In genomic region chr1:109642610-109643009, GRCh38 we compare ENCODE assay signal across 22 cellular contexts. TPM values are rescaled to one million over a fixed set of nuclear protein-coding genes. Genes with fewer than 3 reads are reported as not detected.
A peak's percentile ranks its signal among the peaks of the same experiment; 100 is the strongest.
DNase-seq lines count a peak whose midpoint lies in the region; ATAC-seq lines count a peak whose summit lies in the region.
"Had no signal": no experiment of that assay in that cellular context is flagged by ENCODE, and none has a peak within 500 bp of the region (broad histone marks: within the 10 kb centered on the region; RNA-seq: fewer than 3 reads in every experiment).

No MANE protein-coding gene starts in this region.

- H2BK120ac ChIP-seq in neuronal stem cell (ENCODE audit: low read depth, low read length) = no peak overlapping the region

- no peak for DNase-seq in activated T-cell treated with anti-CD3 and anti-CD28 coated beads, Interleukin-2, amount 50 U/mL, for 24 hours
- no peak for DNase-seq in activated T-cell treated with anti-CD3 and anti-CD28 coated beads, Interleukin-2, amount 50 U/mL, for 48 hours
- DNase-seq in T-helper 17 cell = no peak
- DNase-seq in memory B cell (ENCODE audit: low spot score in 2 of 2) = no peak
- no peak for DNase-seq in neuronal stem cell (ENCODE audit: low spot score)
- DNase-seq in nucleus accumbens (lab: John Stamatoyannopoulos, UW) = no peak
- DNase-seq: 8988T, amniotic stem cell, NCI-H2171 treated with DMSO at 0.1 percent for 48 hours had no signal

- H4K8ac ChIP-seq in neuronal stem cell (ENCODE audit: low read depth, low read length) = no peak overlapping the region

- H2AFZ ChIP-seq in neuronal stem cell (ENCODE audit: low read length) = no peak overlapping the region

- H3K4me1 ChIP-seq in neuronal stem cell (ENCODE audit: control insufficient read depth in 2 of 2, insufficient read depth in 1 of 2, low read depth in 1 of 2, low read length in 2 of 2) = peaks cover 3 to 5% of the 10 kb centered on the region in 2 donors

- no peak overlapping the region for H3K14ac ChIP-seq in neuronal stem cell (ENCODE audit: low read length)

- H3K18ac ChIP-seq in neuronal stem cell (ENCODE audit: low read length) = no peak overlapping the region

- H3K4me3 ChIP-seq in neuronal stem cell (ENCODE audit: low read length in 2 of 2) = no peak overlapping the region
- H3K4me3 ChIP-seq: heart left ventricle, pancreas, Peyer's patch, smooth muscle cell, stomach, thyroid gland had no signal

- no peaks in the 10 kb centered on the region for H3K36me3 Mint-ChIP-seq in activated T-cell treated with anti-CD3 and anti-CD28 coated beads, Interleukin-2, amount 50 U/mL, for 24 hours (ENCODE audit: low read depth)
- H3K36me3 Mint-ChIP-seq in T-helper 17 cell (ENCODE audit: low read depth) (no peaks in the 10 kb centered on the region), memory B cell (no peaks in the 10 kb centered on the region)
- H3K36me3 Mint-ChIP-seq: activated CD8-positive, alpha-beta memory T cell treated with anti-CD3 and anti-CD28 coated beads, Interleukin-2, amount 10 ng/mL, durations not matched to agents 7 days and 5 days; CD8-positive, alpha-beta T cell; IgD-negative memory B cell had no signal

- no peak overlapping the region for H2AK5ac ChIP-seq in neuronal stem cell (ENCODE audit: low read depth, low read length)

- H3K23ac ChIP-seq in neuronal stem cell (ENCODE audit: low read depth, low read length, poor library complexity) = no peak overlapping the region

- no peak overlapping the region for H2BK5ac ChIP-seq in neuronal stem cell (ENCODE audit: low read length)

- no peaks in the 10 kb centered on the region for H3K36me3 ChIP-seq in neuronal stem cell (replicated peaks in 1 of 2; ENCODE audit: control insufficient read depth in 2 of 2, insufficient read depth in 2 of 2, low read length in 2 of 2)
- H3K36me3 ChIP-seq: heart left ventricle, pancreas, Peyer's patch, stomach, thyroid gland had no signal

- H2BK12ac ChIP-seq in neuronal stem cell (ENCODE audit: low read length) = no peak overlapping the region

- H3K9me3 ChIP-seq in T-helper 17 cell (ENCODE audit: control insufficient read depth, low read length, poor library complexity, severe bottlenecking) = no peaks in the 10 kb centered on the region
- H3K9me3 ChIP-seq in neuronal stem cell (replicated peaks in 1 of 2; ENCODE audit: control insufficient read depth in 2 of 2, insufficient read depth in 1 of 2, low read depth in 1 of 2, low read length in 2 of 2) = peaks cover 0 to 10% of the 10 kb centered on the region in 2 donors
- H3K9me3 ChIP-seq: pancreas, Peyer's patch, stomach, thyroid gland had no signal

- H3K27me3 Mint-ChIP-seq in activated T-cell treated with anti-CD3 and anti-CD28 coated beads, Interleukin-2, amount 50 U/mL, for 24 hours = no peaks in the 10 kb centered on the region
- peaks cover 5% of the 10 kb centered on the region for H3K27me3 Mint-ChIP-seq in T-helper 17 cell
- H3K27me3 Mint-ChIP-seq in memory B cell = peaks cover 3% of the 10 kb centered on the region
- H3K27me3 Mint-ChIP-seq: IgD-negative memory B cell had no signal

- no peak overlapping the region for H2BK15ac ChIP-seq in neuronal stem cell (ENCODE audit: low read length)

- ATAC-seq in T-helper 17 cell (no peak), memory B cell (ENCODE audit: low read depth) (no peak)

- H3K27me3 ChIP-seq in neuronal stem cell (ENCODE audit: control insufficient read depth in 3 of 3, insufficient read depth in 3 of 3, low read depth in 1 of 3, low read length in 3 of 3) = peaks cover 0 to 9% (median 3%) of the 10 kb centered on the region in 3 experiments
- H3K27me3 ChIP-seq: heart left ventricle, pancreas, Peyer's patch, stomach, thyroid gland had no signal

- H3K9me3 Mint-ChIP-seq in activated T-cell treated with anti-CD3 and anti-CD28 coated beads, Interleukin-2, amount 50 U/mL, for 24 hours = no peaks in the 10 kb centered on the region
- no peaks in the 10 kb centered on the region for H3K9me3 Mint-ChIP-seq in memory B cell
- H3K9me3 Mint-ChIP-seq: CD8-positive, alpha-beta T cell; IgD-negative memory B cell had no signal

- no peak overlapping the region for H3K4me3 Mint-ChIP-seq in activated T-cell treated with anti-CD3 and anti-CD28 coated beads, Interleukin-2, amount 50 U/mL, for 24 hours
- H3K4me3 Mint-ChIP-seq in T-helper 17 cell = no peak overlapping the region
- no peak overlapping the region for H3K4me3 Mint-ChIP-seq in memory B cell
- H3K4me3 Mint-ChIP-seq: activated CD8-positive, alpha-beta memory T cell treated with anti-CD3 and anti-CD28 coated beads, Interleukin-2, amount 10 ng/mL, durations not matched to agents 7 days and 5 days; CD8-positive, alpha-beta T cell; nephron progenitor cell had no signal

- no peak overlapping the region for H4K91ac ChIP-seq in neuronal stem cell (ENCODE audit: low read depth, low read length, poor library complexity)

- no peak overlapping the region for H3K4ac ChIP-seq in neuronal stem cell (ENCODE audit: low read length)

- H3K27ac ChIP-seq in neuronal stem cell (replicated peaks; ENCODE audit: low read length) = no peak overlapping the region
- H3K27ac ChIP-seq: pancreas, Peyer's patch, stomach, thyroid gland, VCaP had no signal

- H3K79me1 ChIP-seq in neuronal stem cell (ENCODE audit: low read depth, low read length) = no peaks in the 10 kb centered on the region

- no peak overlapping the region for H3K9ac ChIP-seq in neuronal stem cell (ENCODE audit: low read depth, low read length, poor library complexity)

- no CpG with 5 or more reads among the region's 2 CpGs for WGBS in neuronal stem cell (ENCODE audit: extremely low coverage in 2 of 2, insufficient read length in 2 of 2, insufficient replicate concordance in 1 of 2), 2 donors

- no peak overlapping the region for H3K4me2 ChIP-seq in neuronal stem cell (ENCODE audit: insufficient read depth, low read length, poor library complexity, severe bottlenecking)
- H3K4me2 ChIP-seq: smooth muscle cell had no signal

- peak overlapping the region; percentile 7 for H3K27ac Mint-ChIP-seq in activated T-cell treated with anti-CD3 and anti-CD28 coated beads, Interleukin-2, amount 50 U/mL, for 24 hours
- peak overlapping the region; percentile 37 for H3K27ac Mint-ChIP-seq in T-helper 17 cell
- peak overlapping the region; percentile 5 for H3K27ac Mint-ChIP-seq in memory B cell
- H3K27ac Mint-ChIP-seq: activated CD8-positive, alpha-beta memory T cell treated with anti-CD3 and anti-CD28 coated beads, Interleukin-2, amount 10 ng/mL, durations not matched to agents 7 days and 5 days; CD8-positive, alpha-beta T cell; nephron progenitor cell had no signal

- H3K4me1 Mint-ChIP-seq in activated T-cell treated with anti-CD3 and anti-CD28 coated beads, Interleukin-2, amount 50 U/mL, for 24 hours (ENCODE audit: low read depth) = peaks cover 17% of the 10 kb centered on the region
- peaks cover 16% of the 10 kb centered on the region for H3K4me1 Mint-ChIP-seq in T-helper 17 cell
- peaks cover 7% of the 10 kb centered on the region for H3K4me1 Mint-ChIP-seq in memory B cell

RNA-seq across cellular contexts. Expression of gene GSTM4, which starts 13.3 kb away (rescaled TPM):
- total RNA-seq in T-helper 17 cell = 10 to 100 TPM; 17.0 to 18.0 TPM
- 18.1 TPM for polyA plus RNA-seq in neuronal stem cell (2013, experiment 1 of 2)
- 18.1 TPM for polyA plus RNA-seq in neuronal stem cell (2013, experiment 2 of 2)

RNA-seq across cellular contexts. Expression of gene AMPD2, which starts 23.0 kb away (rescaled TPM):
- total RNA-seq in T-helper 17 cell = 100 to 1,000 TPM; 471 to 552 TPM
- 36.2 TPM for polyA plus RNA-seq in neuronal stem cell (2013, experiment 1 of 2)
- 34.6 TPM for polyA plus RNA-seq in neuronal stem cell (2013, experiment 2 of 2)

RNA-seq across cellular contexts. Expression of gene GNAT2, which starts 23.2 kb away (rescaled TPM):
- not detected for total RNA-seq in T-helper 17 cell
- not detected for polyA plus RNA-seq in neuronal stem cell (2013, experiment 1 of 2)
- not detected for polyA plus RNA-seq in neuronal stem cell (2013, experiment 2 of 2)
- total RNA-seq: activated CD8-positive, alpha-beta memory T cell treated with anti-CD3 and anti-CD28 coated beads, Interleukin-2, amount 10 ng/mL, durations not matched to agents 7 days and 5 days; CD8-positive, alpha-beta T cell; heart left ventricle; lung; mucosa of gallbladder; Peyer's patch; smooth muscle cell; stomach; thyroid gland had no signal
- polyA plus RNA-seq: heart left ventricle, IgD-negative memory B cell, smooth muscle cell had no signal

RNA-seq across cellular contexts. Expression of gene GSTM2, which starts 25.2 kb away (rescaled TPM):
- total RNA-seq in T-helper 17 cell = 100 to 1,000 TPM in 1 of 2 donors, 10 to 100 TPM in 1; 44.0 to 117 TPM
- 54.2 TPM for polyA plus RNA-seq in neuronal stem cell (2013, experiment 1 of 2)
- 51.8 TPM for polyA plus RNA-seq in neuronal stem cell (2013, experiment 2 of 2)

RNA-seq across cellular contexts. Expression of gene GSTM1, which starts 45.0 kb away (rescaled TPM):
- 10 to 100 TPM in 1 of 2 donors, not detected in 1; 34.5 TPM for total RNA-seq in T-helper 17 cell
- 54.3 TPM for polyA plus RNA-seq in neuronal stem cell (2013, experiment 1 of 2)
- polyA plus RNA-seq in neuronal stem cell (2013, experiment 2 of 2) = 55.1 TPM
- total RNA-seq: activated CD8-positive, alpha-beta memory T cell treated with anti-CD3 and anti-CD28 coated beads, Interleukin-2, amount 10 ng/mL, durations not matched to agents 7 days and 5 days; lung had no signal
- polyA plus RNA-seq: IgD-negative memory B cell had no signal
